3 cellular contexts compared by ENCODE assay signal in the genomic region with DNA sequence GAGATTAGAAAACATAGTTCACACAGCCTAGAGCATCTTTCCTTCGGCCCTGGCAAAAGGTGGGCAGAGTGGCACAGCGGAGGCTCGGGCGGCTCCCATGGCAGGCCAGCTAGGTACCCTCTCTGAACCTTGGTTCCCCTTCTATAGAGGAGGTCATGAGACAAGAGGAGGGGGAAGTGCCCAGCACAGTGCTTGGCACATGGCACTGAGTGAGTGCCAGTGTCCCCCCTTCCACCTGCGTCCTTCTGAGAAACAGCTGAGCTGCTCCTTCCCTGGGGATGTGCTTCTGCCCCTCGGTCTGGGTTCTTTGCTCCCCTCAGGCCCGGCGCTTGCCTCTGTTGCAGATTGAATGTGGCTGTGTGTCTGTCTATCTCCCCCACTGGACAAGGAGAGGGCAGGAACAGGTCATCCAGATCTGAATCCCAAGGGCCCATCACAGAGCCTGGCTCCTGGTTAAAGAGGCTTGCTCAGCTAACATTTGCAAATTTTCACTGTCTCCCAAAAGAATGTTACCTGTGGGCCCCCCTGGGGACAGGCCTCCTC.
TF ChIP-seq lines count a peak whose summit lies in the region.

No MANE protein-coding gene starts in this region.

TF ChIP-seq in HepG2, 621 proteins besides CTCF, POLR2A, EP300 and RAD21 (continues in another document):
- TF ChIP-seq SIN3A (IDR thresholded peaks at IDR 0.05; ENCODE audit: borderline replicate concordance, low read depth, low read length) = no peak
- no peak for TF ChIP-seq ZNF839 (CRISPR knock-in tag; IDR thresholded peaks at IDR 0.05; ENCODE audit: borderline replicate concordance)
- TF ChIP-seq ZFP82 (CRISPR knock-in tag; IDR thresholded peaks at IDR 0.05; ENCODE audit: borderline replicate concordance) = no peak
- TF ChIP-seq, protein P1, sequence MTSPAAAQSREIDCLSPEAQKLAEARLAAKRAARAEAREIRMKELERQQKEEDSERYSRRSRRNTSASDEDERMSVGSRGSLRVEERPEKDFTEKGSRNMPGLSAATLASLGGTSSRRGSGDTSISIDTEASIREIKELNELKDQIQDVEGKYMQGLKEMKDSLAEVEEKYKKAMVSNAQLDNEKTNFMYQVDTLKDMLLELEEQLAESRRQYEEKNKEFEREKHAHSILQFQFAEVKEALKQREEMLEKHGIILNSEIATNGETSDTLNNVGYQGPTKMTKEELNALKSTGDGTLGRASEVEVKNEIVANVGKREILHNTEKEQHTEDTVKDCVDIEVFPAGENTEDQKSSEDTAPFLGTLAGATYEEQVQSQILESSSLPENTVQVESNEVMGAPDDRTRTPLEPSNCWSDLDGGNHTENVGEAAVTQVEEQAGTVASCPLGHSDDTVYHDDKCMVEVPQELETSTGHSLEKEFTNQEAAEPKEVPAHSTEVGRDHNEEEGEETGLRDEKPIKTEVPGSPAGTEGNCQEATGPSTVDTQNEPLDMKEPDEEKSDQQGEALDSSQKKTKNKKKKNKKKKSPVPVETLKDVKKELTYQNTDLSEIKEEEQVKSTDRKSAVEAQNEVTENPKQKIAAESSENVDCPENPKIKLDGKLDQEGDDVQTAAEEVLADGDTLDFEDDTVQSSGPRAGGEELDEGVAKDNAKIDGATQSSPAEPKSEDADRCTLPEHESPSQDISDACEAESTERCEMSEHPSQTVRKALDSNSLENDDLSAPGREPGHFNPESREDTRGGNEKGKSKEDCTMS (CRISPR knock-in tag; conservative IDR thresholded peaks at IDR 0.05) = no peak
- no peak for TF ChIP-seq SRY (CRISPR knock-in tag; IDR thresholded peaks at IDR 0.05)
- TF ChIP-seq, protein P2, sequence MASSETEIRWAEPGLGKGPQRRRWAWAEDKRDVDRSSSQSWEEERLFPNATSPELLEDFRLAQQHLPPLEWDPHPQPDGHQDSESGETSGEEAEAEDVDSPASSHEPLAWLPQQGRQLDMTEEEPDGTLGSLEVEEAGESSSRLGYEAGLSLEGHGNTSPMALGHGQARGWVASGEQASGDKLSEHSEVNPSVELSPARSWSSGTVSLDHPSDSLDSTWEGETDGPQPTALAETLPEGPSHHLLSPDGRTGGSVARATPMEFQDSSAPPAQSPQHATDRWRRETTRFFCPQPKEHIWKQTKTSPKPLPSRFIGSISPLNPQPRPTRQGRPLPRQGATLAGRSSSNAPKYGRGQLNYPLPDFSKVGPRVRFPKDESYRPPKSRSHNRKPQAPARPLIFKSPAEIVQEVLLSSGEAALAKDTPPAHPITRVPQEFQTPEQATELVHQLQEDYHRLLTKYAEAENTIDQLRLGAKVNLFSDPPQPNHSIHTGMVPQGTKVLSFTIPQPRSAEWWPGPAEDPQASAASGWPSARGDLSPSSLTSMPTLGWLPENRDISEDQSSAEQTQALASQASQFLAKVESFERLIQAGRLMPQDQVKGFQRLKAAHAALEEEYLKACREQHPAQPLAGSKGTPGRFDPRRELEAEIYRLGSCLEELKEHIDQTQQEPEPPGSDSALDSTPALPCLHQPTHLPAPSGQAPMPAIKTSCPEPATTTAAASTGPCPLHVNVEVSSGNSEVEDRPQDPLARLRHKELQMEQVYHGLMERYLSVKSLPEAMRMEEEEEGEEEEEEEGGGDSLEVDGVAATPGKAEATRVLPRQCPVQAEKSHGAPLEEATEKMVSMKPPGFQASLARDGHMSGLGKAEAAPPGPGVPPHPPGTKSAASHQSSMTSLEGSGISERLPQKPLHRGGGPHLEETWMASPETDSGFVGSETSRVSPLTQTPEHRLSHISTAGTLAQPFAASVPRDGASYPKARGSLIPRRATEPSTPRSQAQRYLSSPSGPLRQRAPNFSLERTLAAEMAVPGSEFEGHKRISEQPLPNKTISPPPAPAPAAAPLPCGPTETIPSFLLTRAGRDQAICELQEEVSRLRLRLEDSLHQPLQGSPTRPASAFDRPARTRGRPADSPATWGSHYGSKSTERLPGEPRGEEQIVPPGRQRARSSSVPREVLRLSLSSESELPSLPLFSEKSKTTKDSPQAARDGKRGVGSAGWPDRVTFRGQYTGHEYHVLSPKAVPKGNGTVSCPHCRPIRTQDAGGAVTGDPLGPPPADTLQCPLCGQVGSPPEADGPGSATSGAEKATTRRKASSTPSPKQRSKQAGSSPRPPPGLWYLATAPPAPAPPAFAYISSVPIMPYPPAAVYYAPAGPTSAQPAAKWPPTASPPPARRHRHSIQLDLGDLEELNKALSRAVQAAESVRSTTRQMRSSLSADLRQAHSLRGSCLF (CRISPR knock-in tag; IDR thresholded peaks at IDR 0.05; ENCODE audit: borderline replicate concordance) = no peak
- TF ChIP-seq MYNN (CRISPR knock-in tag; IDR thresholded peaks at IDR 0.05; ENCODE audit: low read depth) = no peak

TF ChIP-seq in H1, 55 proteins besides CTCF, POLR2A, EP300 and RAD21:
- no peak for TF ChIP-seq CBX5 (IDR thresholded peaks at IDR 0.05; ENCODE audit: low read depth, low read length)

TF ChIP-seq in neural cell, 6 proteins besides CTCF, POLR2A, EP300 and RAD21:
- no peak for TF ChIP-seq MXI1 (conservative IDR thresholded peaks at IDR 0.05; ENCODE audit: poor library complexity, severe bottlenecking)
- TF ChIP-seq SMC3 (conservative IDR thresholded peaks at IDR 0.05; ENCODE audit: poor library complexity) = no peak
- TF ChIP-seq EZH2 (IDR thresholded peaks at IDR 0.05; ENCODE audit: borderline replicate concordance, insufficient read depth, low read length, poor library complexity, severe bottlenecking) = no peak
- TF ChIP-seq, protein P3, sequence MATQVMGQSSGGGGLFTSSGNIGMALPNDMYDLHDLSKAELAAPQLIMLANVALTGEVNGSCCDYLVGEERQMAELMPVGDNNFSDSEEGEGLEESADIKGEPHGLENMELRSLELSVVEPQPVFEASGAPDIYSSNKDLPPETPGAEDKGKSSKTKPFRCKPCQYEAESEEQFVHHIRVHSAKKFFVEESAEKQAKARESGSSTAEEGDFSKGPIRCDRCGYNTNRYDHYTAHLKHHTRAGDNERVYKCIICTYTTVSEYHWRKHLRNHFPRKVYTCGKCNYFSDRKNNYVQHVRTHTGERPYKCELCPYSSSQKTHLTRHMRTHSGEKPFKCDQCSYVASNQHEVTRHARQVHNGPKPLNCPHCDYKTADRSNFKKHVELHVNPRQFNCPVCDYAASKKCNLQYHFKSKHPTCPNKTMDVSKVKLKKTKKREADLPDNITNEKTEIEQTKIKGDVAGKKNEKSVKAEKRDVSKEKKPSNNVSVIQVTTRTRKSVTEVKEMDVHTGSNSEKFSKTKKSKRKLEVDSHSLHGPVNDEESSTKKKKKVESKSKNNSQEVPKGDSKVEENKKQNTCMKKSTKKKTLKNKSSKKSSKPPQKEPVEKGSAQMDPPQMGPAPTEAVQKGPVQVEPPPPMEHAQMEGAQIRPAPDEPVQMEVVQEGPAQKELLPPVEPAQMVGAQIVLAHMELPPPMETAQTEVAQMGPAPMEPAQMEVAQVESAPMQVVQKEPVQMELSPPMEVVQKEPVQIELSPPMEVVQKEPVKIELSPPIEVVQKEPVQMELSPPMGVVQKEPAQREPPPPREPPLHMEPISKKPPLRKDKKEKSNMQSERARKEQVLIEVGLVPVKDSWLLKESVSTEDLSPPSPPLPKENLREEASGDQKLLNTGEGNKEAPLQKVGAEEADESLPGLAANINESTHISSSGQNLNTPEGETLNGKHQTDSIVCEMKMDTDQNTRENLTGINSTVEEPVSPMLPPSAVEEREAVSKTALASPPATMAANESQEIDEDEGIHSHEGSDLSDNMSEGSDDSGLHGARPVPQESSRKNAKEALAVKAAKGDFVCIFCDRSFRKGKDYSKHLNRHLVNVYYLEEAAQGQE (IDR thresholded peaks at IDR 0.05; ENCODE audit: borderline replicate concordance) = no peak
- TF ChIP-seq POLR2AphosphoS5 (IDR thresholded peaks at IDR 0.05) = no peak
- no peak for TF ChIP-seq TAF1 (IDR thresholded peaks at IDR 0.05; ENCODE audit: low read depth)
